ENCODE assay signal across 27 cellular contexts in the genomic region with DNA sequence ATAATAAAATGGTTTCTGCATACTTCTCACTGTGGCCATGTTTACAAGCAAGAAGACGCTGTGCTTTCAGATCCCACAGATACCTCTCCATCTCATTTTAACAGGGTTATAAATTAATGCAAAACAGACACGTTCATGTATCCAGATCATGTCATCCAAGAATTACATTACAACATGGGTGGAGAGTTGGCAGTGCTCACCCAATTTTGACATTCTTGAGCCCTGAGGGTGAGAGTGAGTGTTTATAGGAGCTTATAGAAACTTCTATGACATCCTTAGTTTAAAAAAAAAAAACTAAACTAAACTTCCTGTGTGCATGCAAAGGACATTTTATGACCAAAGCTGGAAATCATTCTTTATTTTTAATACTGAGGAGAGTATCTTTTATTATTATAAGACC. TPM values are rescaled to one million over a fixed set of nuclear protein-coding genes. Genes with fewer than 3 reads are reported as not detected.
A peak's percentile ranks its signal among the peaks of the same experiment; 100 is the strongest.
DNase-seq lines count a peak whose midpoint lies in the region; TF ChIP-seq lines count a peak whose summit lies in the region.
"Had no signal": no experiment of that assay in that cellular context is flagged by ENCODE, and none has a peak within 500 bp of the region (broad histone marks: within the 10 kb centered on the region; RNA-seq: fewer than 3 reads in every experiment).

No MANE protein-coding gene starts in this region.

- no peak overlapping the region for H2AFZ ChIP-seq in GM23248

- intact Hi-C loops in sigmoid colon (cut with DNase I): loop anchor here (10.0 kb wide), 1 partner anchor 660 kb away; no protein-coding TSS in a partner anchor

- H3K9ac ChIP-seq in GM23248 (no peak overlapping the region), adipocyte (ENCODE audit: low read length) (no peak overlapping the region)

- in situ Hi-C loops in GM23248 (cut with MboI): no loop called here

- DNase-seq in GM23248 (peak; percentile 24), adipocyte (ENCODE audit: low read depth) (peak; percentile 75), fibroblast of mammary gland (ENCODE audit: low read depth) (peak; percentile 6), sigmoid colon (no peak), Kasumi-1 (lab: John Stamatoyannopoulos, UW) (no peak), NCI-H1417 (lab: John Stamatoyannopoulos, UW) (no peak)
- DNase-seq in activated CD4-positive, CD25-positive, alpha-beta regulatory T cell (lab: John Stamatoyannopoulos, UW): no peak
- DNase-seq: BE2C, DMS153, DND-41, HCEC 1CT, KG1, MV-4-11, NCI-H1417 treated with DMSO at 0.1 percent for 48 hours, NCI-H187, NCI-H2081 treated with DMSO at 0.1 percent for 48 hours, NCI-H2171, NCI-H226, NCI-H510A, NCI-H69, SHP77, T-cell had no signal

- no peak for TF ChIP-seq CTCF in fibroblast of mammary gland (conservative IDR thresholded peaks at IDR 0.05; ENCODE audit: control insufficient read depth, insufficient read depth, low read depth, low read length)
- no peak for TF ChIP-seq CTCF in sigmoid colon (IDR thresholded peaks at IDR 0.05)

- H3K9me3 ChIP-seq in GM23248 (ENCODE audit: low read depth) (no peaks in the 10 kb centered on the region), adipocyte (ENCODE audit: control insufficient read depth, low read length) (no peaks in the 10 kb centered on the region), sigmoid colon (no peaks in the 10 kb centered on the region)
- H3K9me3 ChIP-seq: BE2C had no signal

- no peaks in the 10 kb centered on the region for H3K79me2 ChIP-seq in GM23248 (ENCODE audit: insufficient read depth)

- WGBS in GM23248 (ENCODE audit: low coverage in 1 of 2, low lambda C conversion rate in 2 of 2, missing lambda C conversion rate in 2 of 2), 2 experiments: 2 to 4% methylated on average over 2 of the region's 2 CpGs
- 50 to 66% methylated on average over 2 of the region's 2 CpGs for WGBS in sigmoid colon, 2 donors

- H3K4me3 ChIP-seq in GM23248: no peak overlapping the region
- no peak overlapping the region for H3K4me3 ChIP-seq in adipocyte (ENCODE audit: low read length)
- no peak overlapping the region for H3K4me3 ChIP-seq in fibroblast of mammary gland (ENCODE audit: control insufficient read depth, low read depth, low read length)
- H3K4me3 ChIP-seq in sigmoid colon: no peak overlapping the region

- H3K4me1 ChIP-seq in GM23248 (ENCODE audit: insufficient read depth): no peaks in the 10 kb centered on the region
- H3K4me1 ChIP-seq in adipocyte (ENCODE audit: control insufficient read depth, insufficient read depth, low read length): no peaks in the 10 kb centered on the region
- peaks cover 0 to 13% (median 8%) of the 10 kb centered on the region in 4 donors for H3K4me1 ChIP-seq in sigmoid colon
- H3K4me1 ChIP-seq: BE2C had no signal

- H4K20me1 ChIP-seq in GM23248 (ENCODE audit: insufficient read depth): no peaks in the 10 kb centered on the region

- no peak overlapping the region for H3K4me2 ChIP-seq in GM23248 (ENCODE audit: unreplicated experiment)

- H3K27me3 ChIP-seq in GM23248 (replicated peaks; ENCODE audit: insufficient read depth) (no peaks in the 10 kb centered on the region; the same call in none of the 2 replicates), adipocyte (replicated peaks; ENCODE audit: control insufficient read depth, insufficient read depth, low read length) (peaks cover 24% of the 10 kb centered on the region), sigmoid colon (no peaks in the 10 kb centered on the region)

- no peak for TF ChIP-seq POLR2A in sigmoid colon (IDR thresholded peaks at IDR 0.05)

- H3K9me2 ChIP-seq in GM23248 (ENCODE audit: insufficient read depth): no peaks in the 10 kb centered on the region

- H3K36me3 ChIP-seq in GM23248 (ENCODE audit: low read depth): no peaks in the 10 kb centered on the region
- H3K36me3 ChIP-seq in adipocyte (ENCODE audit: control insufficient read depth, insufficient read depth, low read length, severe bottlenecking): no peaks in the 10 kb centered on the region
- no peaks in the 10 kb centered on the region for H3K36me3 ChIP-seq in sigmoid colon
- H3K36me3 ChIP-seq: BE2C had no signal

- TF ChIP-seq EP300 in sigmoid colon (IDR thresholded peaks at IDR 0.05): no peak

- no peaks in the 10 kb centered on the region for H3F3A ChIP-seq in GM23248 (ENCODE audit: insufficient read depth)

- H3K27ac ChIP-seq in GM23248 (no peak overlapping the region), sigmoid colon (peak overlapping the region in 3 of 4 donors; percentile 1 to 41 (median 18))
- H3K27ac ChIP-seq: RWPE1 had no signal

RNA-seq across cellular contexts. Expression of a gene that starts 9.1 kb away (rescaled TPM):
- total RNA-seq in GM23248 (2014; rRNA removed; shearing (Covaris generic)): not detected in 2 replicates
- polyA plus RNA-seq in GM23248 (2016; fragmentation: Nextera tagmentation; extraction: Ambion mirVana) (not detected in 2 replicates), sigmoid colon (not detected)
- not detected for total RNA-seq in sigmoid colon
- total RNA-seq: A673, G401, H1, SK-MEL-5, T-cell had no signal
- polyA plus RNA-seq: H1 had no signal

RNA-seq across cellular contexts. Expression of a gene that starts 30.7 kb away (rescaled TPM):
- 1.0 and 5.6 TPM in 2 replicates for total RNA-seq in GM23248 (2014; rRNA removed; shearing (Covaris generic))
- 22.0 and 23.6 TPM in 2 replicates for polyA plus RNA-seq in GM23248 (2016; fragmentation: Nextera tagmentation; extraction: Ambion mirVana)
- 1 to 10 TPM; 3.4 to 8.7 (median 5.6) TPM for total RNA-seq in sigmoid colon
- 10 to 100 TPM; 10.2 to 16.1 (median 10.2) TPM for polyA plus RNA-seq in sigmoid colon

Comparison
In these comparisons a context has a peak if more than half of its experiments do, and no peak if none do; other contexts are left out.
1. DNase-seq: peak in GM23248 (single experiment), adipocyte (single experiment) and fibroblast of mammary gland (single experiment); none in sigmoid colon (single experiment), activated CD4-positive, CD25-positive, alpha-beta regulatory T cell (0 of 4), Kasumi-1 (0 of 2) and NCI-H1417 (0 of 3).